In the genomic region with DNA sequence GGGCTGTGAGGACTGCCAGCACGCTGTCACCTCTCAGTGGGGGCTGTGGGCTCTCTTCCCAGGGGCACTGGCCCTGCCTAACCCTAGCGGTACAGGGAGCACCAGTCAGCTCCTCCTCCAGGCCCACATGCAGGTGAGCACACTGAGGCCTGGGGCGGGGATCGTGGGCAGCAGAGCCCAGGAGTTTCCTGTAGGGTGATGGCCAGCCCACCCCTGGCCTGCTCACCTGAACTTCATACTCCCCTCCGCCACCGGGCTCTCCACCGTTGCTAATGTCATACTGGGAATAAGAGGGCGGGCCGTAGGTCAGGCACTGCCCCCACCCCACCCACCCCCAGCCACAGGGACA, we compare ENCODE assay signal across 10 cellular contexts. TPM values are rescaled to one million over a fixed set of nuclear protein-coding genes. Genes with fewer than 3 reads are reported as not detected.
DNase-seq lines count a peak whose midpoint lies in the region; ATAC-seq, FAIRE-seq and TF ChIP-seq lines count a peak whose summit lies in the region.
"Had no signal": no experiment of that assay in that cellular context is flagged by ENCODE, and none has a peak within 500 bp of the region (broad histone marks: within the 10 kb centered on the region; RNA-seq: fewer than 3 reads in every experiment).

No MANE protein-coding gene starts in this region.

- H3K9me3 ChIP-seq in A549 (no peaks in the 10 kb centered on the region), HUES64 (ENCODE audit: insufficient read depth, low read depth, low read length) (no peaks in the 10 kb centered on the region), neural progenitor cell (ENCODE audit: low read depth) (no peaks in the 10 kb centered on the region)
- no peaks in the 10 kb centered on the region for H3K9me3 ChIP-seq in effector memory CD4-positive, alpha-beta T cell (ENCODE audit: control insufficient read depth, low read length)

- no peaks in the 10 kb centered on the region for H3K36me3 ChIP-seq in HUES64 (ENCODE audit: insufficient read depth, low read length)
- H3K36me3 ChIP-seq in neural progenitor cell = no peaks in the 10 kb centered on the region
- no peaks in the 10 kb centered on the region for H3K36me3 ChIP-seq in effector memory CD4-positive, alpha-beta T cell (ENCODE audit: control insufficient read depth, insufficient read depth, low read length)

- FAIRE-seq in A549 (lab: Jason Lieb, UNC) = no peak

- peaks cover 8% of the 10 kb centered on the region for H3F3A ChIP-seq in neural progenitor cell (ENCODE audit: low read depth)

- no peak for TF ChIP-seq POLR2A in A549 (IDR thresholded peaks at IDR 0.05; ENCODE audit: low read length)

- no peak overlapping the region for H3K4me3 Mint-ChIP-seq in neural progenitor cell

- no peak for TF ChIP-seq RAD21 in A549 (conservative IDR thresholded peaks at IDR 0.05 in 1 of 2, IDR thresholded peaks at IDR 0.05 in 1 of 2)

- H3K4me2 ChIP-seq in A549 (peak overlapping the region; percentile 69), neural progenitor cell (peak overlapping the region; percentile 73)

- ATAC-seq in A549 (peak; percentile 58 to 61), GM19035 (IDR thresholded peaks at IDR 0.05; ENCODE audit: unreplicated experiment) (no peak)

- H3K36me3 Mint-ChIP-seq in neural progenitor cell = no peaks in the 10 kb centered on the region
- H3K36me3 Mint-ChIP-seq: CD4-positive, CD25-positive, alpha-beta regulatory T cell; T-cell had no signal

- H3K9ac ChIP-seq in HUES64 (ENCODE audit: low read depth, low read length) (no peak overlapping the region), neural progenitor cell (no peak overlapping the region)

- H3K79me2 ChIP-seq in neural progenitor cell (ENCODE audit: low read depth) = no peaks in the 10 kb centered on the region

- no peak overlapping the region for H3K27ac Mint-ChIP-seq in neural progenitor cell

- no peak for TF ChIP-seq EP300 in A549 (IDR thresholded peaks at IDR 0.05)

- peaks cover 12% of the 10 kb centered on the region for H3K4me1 Mint-ChIP-seq in neural progenitor cell

- peak overlapping the region; percentile 91 for H2AFZ ChIP-seq in neural progenitor cell (replicated peaks)

- no peaks in the 10 kb centered on the region for H3K9me3 Mint-ChIP-seq in neural progenitor cell
- H3K9me3 Mint-ChIP-seq: T-cell had no signal

- peaks cover 4% of the 10 kb centered on the region for H3K27me3 Mint-ChIP-seq in neural progenitor cell (ENCODE audit: insufficient read depth, low read depth)

- TF ChIP-seq CTCF in A549 (IDR thresholded peaks at IDR 0.05) = no peak
- no peak for TF ChIP-seq CTCF in neural progenitor cell (IDR thresholded peaks at IDR 0.05)

- POLR2A ChIA-PET in A549 (lab: Yijun Ruan, JAX) = interaction anchor here (0.6 to 1.2 kb wide), 5 partner anchors 10 to 396 kb away, joined by 3 to 9 read pairs (median 4); partner anchors contain the start of genes DDX6 and TREH

- H3K27me3 ChIP-seq in HUES64 (ENCODE audit: insufficient read depth, low read length) (no peaks in the 10 kb centered on the region), neural progenitor cell (no peaks in the 10 kb centered on the region)
- H3K27me3 ChIP-seq in effector memory CD4-positive, alpha-beta T cell (replicated peaks; ENCODE audit: control insufficient read depth, insufficient read depth, low read length, poor library complexity, severe bottlenecking) = no peaks in the 10 kb centered on the region

- WGBS in A549 (ENCODE audit: missing lambda C conversion rate) = 50% methylated on average over 2 of the region's 9 CpGs
- WGBS in HUES64 = 24% methylated on average over 9 of the region's 9 CpGs

- H4K20me1 ChIP-seq in neural progenitor cell (ENCODE audit: low read depth) = no peaks in the 10 kb centered on the region

- peak overlapping the region; percentile 91 to 99 for H3K27ac ChIP-seq in A549
- no peak overlapping the region; the same call in 1 of the 2 replicates for H3K27ac ChIP-seq in HUES64 (ENCODE audit: low read depth, low read length)
- peak overlapping the region; percentile 68 for H3K27ac ChIP-seq in epithelial cell of prostate
- no peak overlapping the region for H3K27ac ChIP-seq in neural progenitor cell
- no peak overlapping the region for H3K27ac ChIP-seq in effector memory CD4-positive, alpha-beta T cell (ENCODE audit: insufficient read depth, low read length, poor library complexity, severe bottlenecking)

- H3K4me1 ChIP-seq in A549 (peaks cover 11% of the 10 kb centered on the region; the same call in 1 of the 3 replicates), HUES64 (ENCODE audit: insufficient read depth, low read length) (peaks cover 18% of the 10 kb centered on the region), neural progenitor cell (no peaks in the 10 kb centered on the region)
- H3K4me1 ChIP-seq in effector memory CD4-positive, alpha-beta T cell (ENCODE audit: control insufficient read depth, insufficient read depth, low read length, poor library complexity, severe bottlenecking) = peaks cover 33% of the 10 kb centered on the region

- H3K4me3 ChIP-seq in A549 (peak overlapping the region; percentile 34; the same call in 1 of the 3 replicates), HUES64 (ENCODE audit: low read length) (peak overlapping the region; percentile 15; the same call in 1 of the 2 replicates), neural progenitor cell (peak overlapping the region; percentile 37)
- no peak overlapping the region for H3K4me3 ChIP-seq in effector memory CD4-positive, alpha-beta T cell (ENCODE audit: insufficient read depth, low read depth, low read length, poor library complexity, severe bottlenecking)

- CTCF ChIA-PET in A549 (lab: Yijun Ruan, JAX) = interaction anchor here (0.6 to 5.3 kb wide), 61 partner anchors 9 to 903 kb away, joined by 3 to 61 read pairs (median 4); partner anchors contain the start of genes BCL9L, CXCR5, DDX6 and UPK2

- DNase-seq in A549 (ENCODE audit: low read depth in 1 of 2, low spot score in 1 of 2) (no peak), epithelial cell of prostate (ENCODE audit: low read depth, low spot score) (no peak), neural progenitor cell (ENCODE audit: low spot score) (no peak), NCI-H1694 treated with DMSO at 0.1 percent for 48 hours (lab: John Stamatoyannopoulos, UW) (no peak)
- no peak for DNase-seq in effector memory CD4-positive, alpha-beta T cell
- no peak for DNase-seq in effector CD4-positive, alpha-beta T cell

TF ChIP-seq in A549, 52 proteins besides CTCF, POLR2A, EP300 and RAD21:
- TF ChIP-seq CBX2 (IDR thresholded peaks at IDR 0.05; ENCODE audit: borderline replicate concordance, low read depth) = no peak

RNA-seq across cellular contexts. Expression of gene TREH, which starts 10.0 kb away (rescaled TPM):
- not detected in 2 replicates for polyA plus RNA-seq in A549 (2011; rRNA removed)
- polyA plus RNA-seq in A549 (2012; cell fraction: cytosol; rRNA removed) = not detected in 2 replicates
- not detected in 2 replicates for polyA plus RNA-seq in A549 (2012; cell fraction: nucleus; rRNA removed)
- 0.03 to 0.06 TPM in 2 of 3 replicates, not detected in the other for polyA plus RNA-seq in A549 (2017; fragmentation: RNase III; extraction: RNeasy Plus Mini Kit Qiagen cat#74134 plus additional on column Dnase treatment)
- polyA minus RNA-seq in A549 (2011; rRNA and poly(A)+ RNA removed) = not detected in 2 replicates
- not detected for polyA plus RNA-seq in HUES64 (2013, experiment 1 of 2)
- polyA plus RNA-seq in HUES64 (2013, experiment 2 of 2) = not detected
- total RNA-seq in neural progenitor cell (ENCODE audit: low replicate concordance) = not detected in 2 replicates
- total RNA-seq: CD4-positive, CD25-positive, alpha-beta regulatory T cell; T-cell had no signal
- polyA plus RNA-seq: CD4-positive, CD25-positive, alpha-beta regulatory T cell had no signal

Comparison
In these comparisons a context has a peak if more than half of its experiments do, and no peak if none do; other contexts are left out.
1. H3K27ac ChIP-seq: peak in A549 (2 of 2) and epithelial cell of prostate (single experiment); none in HUES64 (single experiment), neural progenitor cell (single experiment) and effector memory CD4-positive, alpha-beta T cell (single experiment).